In genomic region chr12:26854028-26854387, GRCh38 we compare ENCODE assay signal across 11 cellular contexts.
DNase-seq lines count a peak whose midpoint lies in the region; ATAC-seq and TF ChIP-seq lines count a peak whose summit lies in the region.
"Had no signal": no experiment of that assay in that cellular context is flagged by ENCODE, and none has a peak within 500 bp of the region (broad histone marks: within the 10 kb centered on the region; RNA-seq: fewer than 3 reads in every experiment).

No MANE protein-coding gene starts in this region.

- H3K4me2 ChIP-seq in OCI-LY3 (ENCODE audit: low read length): peak overlapping the region; percentile 73

- no peaks in the 10 kb centered on the region for H4K20me1 ChIP-seq in OCI-LY3 (ENCODE audit: insufficient read depth, low read length)

- no peaks in the 10 kb centered on the region for H3K79me2 ChIP-seq in OCI-LY3 (ENCODE audit: low read length)

- H3K27me3 ChIP-seq in OCI-LY3 (ENCODE audit: low read depth, low read length): no peaks in the 10 kb centered on the region
- H3K27me3 ChIP-seq in neutrophil: no peaks in the 10 kb centered on the region
- H3K27me3 ChIP-seq: adrenal gland, transverse colon had no signal

- H3K4me3 ChIP-seq in OCI-LY3 (ENCODE audit: low read length) (peak overlapping the region; percentile 31), neutrophil (ENCODE audit: low read depth in 1 of 2, low read length in 1 of 2) (no peak overlapping the region)
- H3K4me3 ChIP-seq: adrenal gland, lower lobe of right lung, transverse colon had no signal

- H3K36me3 ChIP-seq in OCI-LY3 (replicated peaks; ENCODE audit: low read depth, low read length): no peaks in the 10 kb centered on the region
- no peaks in the 10 kb centered on the region for H3K36me3 ChIP-seq in neutrophil
- H3K36me3 ChIP-seq: adrenal gland, lower lobe of right lung, transverse colon had no signal

- TF ChIP-seq CTCF in OCI-LY3 (IDR thresholded peaks at IDR 0.05; ENCODE audit: low read depth, low read length): no peak
- TF ChIP-seq CTCF in neutrophil (IDR thresholded peaks at IDR 0.05): no peak

- no peak overlapping the region for H3K27ac ChIP-seq in OCI-LY3 (ENCODE audit: low read length)
- H3K27ac ChIP-seq in neutrophil: peak overlapping the region; percentile 50
- H3K27ac ChIP-seq: adrenal gland, lower lobe of right lung, transverse colon had no signal

- DNase-seq in NCI-H2171 treated with DMSO at 0.1 percent for 48 hours (lab: John Stamatoyannopoulos, UW) (peak; percentile 49), NCI-H2171 (lab: John Stamatoyannopoulos, UW) (no peak), nucleus accumbens (lab: John Stamatoyannopoulos, UW) (no peak), NCI-H187 (lab: John Stamatoyannopoulos, UW) (no peak)
- DNase-seq in activated CD4-positive, alpha-beta T cell treated with anti-CD3 and anti-CD28 coated beads, Interleukin-2, amount 50 U/mL, for 48 hours: no peak

- H3K9me3 ChIP-seq in OCI-LY3 (ENCODE audit: insufficient read depth, low read length) (no peaks in the 10 kb centered on the region), neutrophil (no peaks in the 10 kb centered on the region)
- H3K9me3 ChIP-seq: adrenal gland, lower lobe of right lung, transverse colon had no signal

- H3K9ac ChIP-seq in OCI-LY3 (ENCODE audit: low read length): peak overlapping the region; percentile 34; the same call in 1 of the 2 replicates

- peak; percentile 12 for ATAC-seq in HG02678 (IDR thresholded peaks at IDR 0.05; ENCODE audit: unreplicated experiment)

- H3K4me1 ChIP-seq in OCI-LY3 (ENCODE audit: low read length) (peaks cover 22% of the 10 kb centered on the region), neutrophil (ENCODE audit: control insufficient read depth in 1 of 2, insufficient read depth in 1 of 2, low read depth in 1 of 2, low read length in 1 of 2) (peaks cover 10 to 12% of the 10 kb centered on the region in 2 experiments)
- H3K4me1 ChIP-seq: transverse colon had no signal

- peak overlapping the region; percentile 98 for H2AFZ ChIP-seq in OCI-LY3 (ENCODE audit: low read depth, low read length)
